ENCODE assay signal across 10 cellular contexts in genomic region chr2:217222511-217222910, GRCh38.
DNase-seq lines count a peak whose midpoint lies in the region; ATAC-seq and TF ChIP-seq lines count a peak whose summit lies in the region.
"Had no signal": no experiment of that assay in that cellular context is flagged by ENCODE, and none has a peak within 500 bp of the region (broad histone marks: within the 10 kb centered on the region; RNA-seq: fewer than 3 reads in every experiment).

No MANE protein-coding gene starts in this region.

- peaks cover 5% of the 10 kb centered on the region for H3K27me3 ChIP-seq in DND-41 (ENCODE audit: insufficient read depth, low read length, poor library complexity)
- no peaks in the 10 kb centered on the region for H3K27me3 ChIP-seq in right cardiac atrium (ENCODE audit: control insufficient read depth, insufficient read depth)
- H3K27me3 ChIP-seq in left lung = peaks cover 0 to 57% of the 10 kb centered on the region in 2 donors
- peaks cover 0 to 75% (median 0%) of the 10 kb centered on the region in 7 donors for H3K27me3 ChIP-seq in heart right ventricle

- no peaks in the 10 kb centered on the region for H3K4me1 ChIP-seq in DND-41 (ENCODE audit: insufficient read depth, low read length)
- H3K4me1 ChIP-seq in right cardiac atrium (ENCODE audit: control insufficient read depth, insufficient read depth, low read length) = peaks cover 6% of the 10 kb centered on the region
- H3K4me1 ChIP-seq in left lung = peaks cover 0 to 17% of the 10 kb centered on the region in 2 donors
- H3K4me1 ChIP-seq in heart right ventricle = peaks cover 0 to 68% (median 13%) of the 10 kb centered on the region in 9 donors

- H4K20me1 ChIP-seq in DND-41 (ENCODE audit: insufficient read depth, low read length) = no peaks in the 10 kb centered on the region

- H3K9me3 Mint-ChIP-seq in activated T-cell treated with anti-CD3 and anti-CD28 coated beads, Interleukin-2, amount 50 U/mL, for 72 hours = peaks cover 0 to 1% of the 10 kb centered on the region in 2 donors
- H3K9me3 Mint-ChIP-seq: dendritic cell treated with granulocyte-macrophage colony-stimulating factor and Interleukin-4, amounts not matched to agents 40 ng/mL and 50 ng/mL, for 4 days had no signal

- peak overlapping the region; percentile 88 for H3K27ac Mint-ChIP-seq in activated T-cell treated with anti-CD3 and anti-CD28 coated beads, Interleukin-2, amount 50 U/mL, for 72 hours
- H3K27ac Mint-ChIP-seq: dendritic cell treated with granulocyte-macrophage colony-stimulating factor and Interleukin-4, amounts not matched to agents 40 ng/mL and 50 ng/mL, for 4 days had no signal

- H3K27ac ChIP-seq in DND-41 (ENCODE audit: low read length) (no peak overlapping the region), right cardiac atrium (ENCODE audit: low read length) (no peak overlapping the region), left lung (peak overlapping the region in 1 of 2 donors; percentile 57), heart right ventricle (peak overlapping the region in 1 of 10 donors; percentile 46)

- ATAC-seq in DND-41 (ENCODE audit: insufficient read depth, low read depth) (0 out of 3 replicates have a peak, but pooled peaks have one; percentile 5), GM19452 (IDR thresholded peaks at IDR 0.05; ENCODE audit: unreplicated experiment) (peak; percentile 24), HG03442 (IDR thresholded peaks at IDR 0.05; ENCODE audit: unreplicated experiment) (peak; percentile 19), right cardiac atrium (no peak), left lung (no peak), heart right ventricle (no peak)
- no peak for ATAC-seq in activated T-cell treated with anti-CD3 and anti-CD28 coated beads, Interleukin-2, amount 50 U/mL, for 72 hours (replicated peaks in 1 of 2)

- H2AFZ ChIP-seq in DND-41 (ENCODE audit: low read depth, low read length) = no peak overlapping the region

- H3K9ac ChIP-seq in DND-41 (ENCODE audit: low read depth, low read length) = no peak overlapping the region

- H3K79me2 ChIP-seq in DND-41 (ENCODE audit: insufficient read depth, low read length) = no peaks in the 10 kb centered on the region

- no peak for DNase-seq in DND-41
- DNase-seq in activated T-cell treated with anti-CD3 and anti-CD28 coated beads, Interleukin-2, amount 50 U/mL, for 72 hours = no peak
- no peak for DNase-seq in right cardiac atrium
- DNase-seq in nucleus accumbens (lab: John Stamatoyannopoulos, UW) = no peak
- no peak for DNase-seq in left lung
- no peak for DNase-seq in heart right ventricle
- DNase-seq: occipital lobe had no signal

- H3K4me1 Mint-ChIP-seq in activated T-cell treated with anti-CD3 and anti-CD28 coated beads, Interleukin-2, amount 50 U/mL, for 72 hours (ENCODE audit: low read depth) = peaks cover 35% of the 10 kb centered on the region

- peaks cover 1 to 4% of the 10 kb centered on the region in 2 donors for H3K36me3 Mint-ChIP-seq in activated T-cell treated with anti-CD3 and anti-CD28 coated beads, Interleukin-2, amount 50 U/mL, for 72 hours (ENCODE audit: insufficient read depth in 2 of 2)

- 87% methylated on average over 5 of the region's 5 CpGs for WGBS in right cardiac atrium
- 90 to 93% methylated on average over 5 of the region's 5 CpGs for WGBS in heart right ventricle, 2 donors

- TF ChIP-seq CTCF in DND-41 (IDR thresholded peaks at IDR 0.05; ENCODE audit: borderline replicate concordance, extremely low read depth, low read length, poor library complexity, severe bottlenecking) (no peak), left lung (IDR thresholded peaks at IDR 0.05) (no peak), heart right ventricle (IDR thresholded peaks at IDR 0.05) (no peak)

- H3K9me3 ChIP-seq in DND-41 (ENCODE audit: insufficient read depth, low read length, severe bottlenecking) (no peaks in the 10 kb centered on the region), right cardiac atrium (ENCODE audit: control insufficient read depth, low read length) (no peaks in the 10 kb centered on the region), left lung (no peaks in the 10 kb centered on the region), heart right ventricle (no peaks in the 10 kb centered on the region)

- H3K4me3 ChIP-seq in DND-41 (ENCODE audit: low read depth in 1 of 2, low read length in 2 of 2) (no peak overlapping the region), right cardiac atrium (ENCODE audit: low read length) (no peak overlapping the region), left lung (no peak overlapping the region), heart right ventricle (no peak overlapping the region)

- H3K4me3 Mint-ChIP-seq in activated T-cell treated with anti-CD3 and anti-CD28 coated beads, Interleukin-2, amount 50 U/mL, for 72 hours = peak overlapping the region; percentile 27 to 62
- H3K4me3 Mint-ChIP-seq: dendritic cell treated with granulocyte-macrophage colony-stimulating factor and Interleukin-4, amounts not matched to agents 40 ng/mL and 50 ng/mL, for 4 days had no signal

- peaks cover 19% of the 10 kb centered on the region for H3K27me3 Mint-ChIP-seq in activated T-cell treated with anti-CD3 and anti-CD28 coated beads, Interleukin-2, amount 50 U/mL, for 72 hours (ENCODE audit: low read depth)

- intact Hi-C loops in right cardiac atrium (cut with DNase I) (no loop called here), left lung (cut with DNase I) (no loop called here), heart right ventricle (cut with DNase I) (no loop called here)

- no peak overlapping the region for H3K4me2 ChIP-seq in DND-41 (ENCODE audit: insufficient read depth, low read length)

- no peaks in the 10 kb centered on the region for H3K36me3 ChIP-seq in DND-41 (ENCODE audit: insufficient read depth, low read length)
- H3K36me3 ChIP-seq in left lung = no peaks in the 10 kb centered on the region
- H3K36me3 ChIP-seq in heart right ventricle = no peaks in the 10 kb centered on the region

Comparison
In these comparisons a context has a peak if more than half of its experiments do, and no peak if none do; other contexts are left out.
1. ATAC-seq: peak in DND-41 (single experiment), GM19452 (single experiment) and HG03442 (single experiment); none in activated T-cell treated with anti-CD3 and anti-CD28 coated beads, Interleukin-2, amount 50 U/mL, for 72 hours (0 of 2), right cardiac atrium (0 of 2), left lung (single experiment) and heart right ventricle (0 of 8).